Comparison of ENCODE assay signal across 16 cellular contexts in genomic region chr3:159785276-159785675, GRCh38. TPM values are rescaled to one million over a fixed set of nuclear protein-coding genes. Genes with fewer than 3 reads are reported as not detected.
DNase-seq lines count a peak whose midpoint lies in the region; ATAC-seq and TF ChIP-seq lines count a peak whose summit lies in the region.
"Had no signal": no experiment of that assay in that cellular context is flagged by ENCODE, and none has a peak within 500 bp of the region (broad histone marks: within the 10 kb centered on the region; RNA-seq: fewer than 3 reads in every experiment).

No MANE protein-coding gene starts in this region.

- TF ChIP-seq CTCF in choroid plexus epithelial cell (conservative IDR thresholded peaks at IDR 0.05; ENCODE audit: low read depth, low read length) (no peak), omental fat pad (IDR thresholded peaks at IDR 0.05) (no peak)

- peak; percentile 6 for ATAC-seq in omental fat pad (ENCODE audit: low FRiP score)
- no peak for ATAC-seq in HG03280 (IDR thresholded peaks at IDR 0.05; ENCODE audit: unreplicated experiment)
- ATAC-seq in natural killer cell treated with Interleukin-12 subunit alpha and Interleukin-12 subunit beta and Interleukin-15 and Interleukin-18, amount 100 ng/mL, for 72 hours, result no peak

- H3K36me3 Mint-ChIP-seq in natural killer cell treated with Interleukin-12 subunit alpha and Interleukin-12 subunit beta and Interleukin-15 and Interleukin-18, amount 100 ng/mL, for 72 hours, result no peaks in the 10 kb centered on the region
- H3K36me3 Mint-ChIP-seq: activated naive CD8-positive, alpha-beta T cell; memory B cell had no signal

- H3K27me3 Mint-ChIP-seq in natural killer cell treated with Interleukin-12 subunit alpha and Interleukin-12 subunit beta and Interleukin-15 and Interleukin-18, amount 100 ng/mL, for 72 hours, result peaks cover 6 to 7% of the 10 kb centered on the region in 2 donors

- DNase-seq in ELR (ENCODE audit: low read depth), result peak; percentile 71
- DNase-seq in NCI-H226, result peak; percentile 47
- DNase-seq in choroid plexus epithelial cell (ENCODE audit: low read depth), result peak; percentile 64
- no peak for DNase-seq in omental fat pad (ENCODE audit: low spot score)
- DNase-seq in globus pallidus (ENCODE audit: low spot score), result no peak
- no peak for DNase-seq in NK-92 treated with Interleukin-12 subunit alpha and Interleukin-12 subunit beta, amount 100 ng/mL, for 24 hours (lab: John Stamatoyannopoulos, UW)
- DNase-seq in natural killer cell treated with Interleukin-12 subunit alpha and Interleukin-12 subunit beta and Interleukin-15 and Interleukin-18, amount 100 ng/mL, for 72 hours (ENCODE audit: low spot score), result no peak
- DNase-seq: hippocampal formation; NCI-H187 treated with DMSO at 0.1 percent for 48 hours; Peyer's patch; stimulated activated CD4-positive, alpha-beta T cell treated with anti-CD3 and anti-CD28 coated beads, Interleukin-4, amount 100 ng/mL, for 4 hours had no signal

- H3K4me1 Mint-ChIP-seq in natural killer cell treated with Interleukin-12 subunit alpha and Interleukin-12 subunit beta and Interleukin-15 and Interleukin-18, amount 100 ng/mL, for 72 hours (ENCODE audit: low read depth in 2 of 2), result no peaks in the 10 kb centered on the region
- H3K4me1 Mint-ChIP-seq: memory B cell had no signal

- H3K27ac Mint-ChIP-seq in natural killer cell treated with Interleukin-12 subunit alpha and Interleukin-12 subunit beta and Interleukin-15 and Interleukin-18, amount 100 ng/mL, for 72 hours, result no peak overlapping the region
- H3K27ac Mint-ChIP-seq: activated naive CD8-positive, alpha-beta T cell; memory B cell; stimulated activated naive CD8-positive, alpha-beta T cell treated with anti-CD3 and anti-CD28 coated beads, Interleukin-15, Interleukin-2, amounts not matched to agents 100 ng/mL and 50 ng/mL, for 24 hours had no signal

- no peak overlapping the region for H3K4me3 Mint-ChIP-seq in natural killer cell treated with Interleukin-12 subunit alpha and Interleukin-12 subunit beta and Interleukin-15 and Interleukin-18, amount 100 ng/mL, for 72 hours
- H3K4me3 Mint-ChIP-seq: activated naive CD8-positive, alpha-beta T cell; memory B cell; stimulated activated naive CD8-positive, alpha-beta T cell treated with anti-CD3 and anti-CD28 coated beads, Interleukin-15, Interleukin-2, amounts not matched to agents 100 ng/mL and 50 ng/mL, for 24 hours had no signal

- no peak overlapping the region for H3K4me3 ChIP-seq in choroid plexus epithelial cell (ENCODE audit: low read depth, low read length)
- H3K4me3 ChIP-seq: Peyer's patch, prostate gland had no signal

- no peaks in the 10 kb centered on the region for H3K9me3 Mint-ChIP-seq in natural killer cell treated with Interleukin-12 subunit alpha and Interleukin-12 subunit beta and Interleukin-15 and Interleukin-18, amount 100 ng/mL, for 72 hours
- H3K9me3 Mint-ChIP-seq: memory B cell; stimulated activated naive CD8-positive, alpha-beta T cell treated with anti-CD3 and anti-CD28 coated beads, Interleukin-15, Interleukin-2, amounts not matched to agents 100 ng/mL and 50 ng/mL, for 24 hours had no signal

RNA-seq across cellular contexts. Expression of gene SCHIP1, which starts 54.4 kb away (rescaled TPM):
- total RNA-seq in omental fat pad, result 10 to 100 TPM in 1 of 4 donors, 1 to 10 TPM in 3; 2.7 to 13.9 (median 6.0) TPM
- total RNA-seq in natural killer cell treated with Interleukin-12 subunit alpha and Interleukin-12 subunit beta and Interleukin-15 and Interleukin-18, amount 100 ng/mL, for 72 hours, result not detected

Comparison
In these comparisons a context has a peak if more than half of its experiments do, and no peak if none do; other contexts are left out.
1. DNase-seq: peak in ELR (single experiment), NCI-H226 (single experiment) and choroid plexus epithelial cell (single experiment); none in omental fat pad (single experiment), globus pallidus (single experiment), NK-92 treated with Interleukin-12 subunit alpha and Interleukin-12 subunit beta, amount 100 ng/mL, for 24 hours (single experiment) and natural killer cell treated with Interleukin-12 subunit alpha and Interleukin-12 subunit beta and Interleukin-15 and Interleukin-18, amount 100 ng/mL, for 72 hours (single experiment).